In genomic region chr2:36966370-36967235, GRCh38 we compare ENCODE assay signal across 1 cellular context.
TF ChIP-seq lines count a peak whose summit lies in the region.

Gene STRN (minus strand): TSS chr2:36966536. CDS start chr2:36966463, 73 bp downstream.

TF ChIP-seq in WTC11, 78 proteins besides CTCF, POLR2A, EP300 and RAD21 (continued from another document and continues in another):
- TF ChIP-seq ATF2 (CRISPR knock-in tag; IDR thresholded peaks at IDR 0.05; ENCODE audit: borderline replicate concordance, low read depth) (no peak), FOXP4 (CRISPR knock-in tag; IDR thresholded peaks at IDR 0.05) (no peak; the same call in 1 of the 2 replicates), NFATC4 (CRISPR knock-in tag; IDR thresholded peaks at IDR 0.05) (no peak), GRHL2 (CRISPR knock-in tag; IDR thresholded peaks at IDR 0.05; ENCODE audit: insufficient replicate concordance, severe bottlenecking) (no peak), ZMAT4 (CRISPR knock-in tag; IDR thresholded peaks at IDR 0.05) (no peak), PRDM15 (CRISPR knock-in tag; IDR thresholded peaks at IDR 0.05) (no peak), PRRX2 (CRISPR knock-in tag; IDR thresholded peaks at IDR 0.05) (no peak), MLX (CRISPR knock-in tag; IDR thresholded peaks at IDR 0.05) (no peak), ZNF281 (CRISPR knock-in tag; IDR thresholded peaks at IDR 0.05) (no peak), FOXJ3 (CRISPR knock-in tag; IDR thresholded peaks at IDR 0.05; ENCODE audit: borderline replicate concordance) (no peak), E2F4 (CRISPR knock-in tag; IDR thresholded peaks at IDR 0.05; ENCODE audit: borderline replicate concordance, low read depth) (0 out of 2 replicates have a peak, but pooled peaks have one; percentile 5), MXD4 (CRISPR knock-in tag; IDR thresholded peaks at IDR 0.05; ENCODE audit: borderline replicate concordance) (no peak), JAZF1 (CRISPR knock-in tag; IDR thresholded peaks at IDR 0.05) (no peak), NR2C2 (CRISPR knock-in tag; IDR thresholded peaks at IDR 0.05) (no peak), ZNF396 (CRISPR knock-in tag; IDR thresholded peaks at IDR 0.05; ENCODE audit: borderline replicate concordance) (no peak), MAX (CRISPR knock-in tag; IDR thresholded peaks at IDR 0.05) (peak; percentile 72; the same call in 1 of the 2 replicates), TCF7 (CRISPR knock-in tag; IDR thresholded peaks at IDR 0.05; ENCODE audit: low read depth) (no peak), SMAD3 (CRISPR knock-in tag; IDR thresholded peaks at IDR 0.05; ENCODE audit: borderline replicate concordance) (no peak), ARID4B (CRISPR knock-in tag; IDR thresholded peaks at IDR 0.05; ENCODE audit: borderline replicate concordance) (no peak), RELA (CRISPR knock-in tag; IDR thresholded peaks at IDR 0.05; ENCODE audit: borderline replicate concordance) (no peak), ZNF423 (CRISPR knock-in tag; IDR thresholded peaks at IDR 0.05) (peak; percentile 82), ESRRA (CRISPR knock-in tag; IDR thresholded peaks at IDR 0.05; ENCODE audit: borderline replicate concordance) (no peak), ATF1 (CRISPR knock-in tag; IDR thresholded peaks at IDR 0.05) (no peak), HMGXB4 (CRISPR knock-in tag; IDR thresholded peaks at IDR 0.05) (peak; percentile 79), JUN (CRISPR knock-in tag; IDR thresholded peaks at IDR 0.05) (no peak), ZBTB43 (CRISPR knock-in tag; IDR thresholded peaks at IDR 0.05) (0 out of 2 replicates have a peak, but pooled peaks have one; percentile 19), ETV6 (CRISPR knock-in tag; IDR thresholded peaks at IDR 0.05) (peak; percentile 30; the same call in 1 of the 2 replicates), CBFB (CRISPR knock-in tag; IDR thresholded peaks at IDR 0.05; ENCODE audit: low read depth) (no peak; the same call in 1 of the 2 replicates), NFE2L1 (CRISPR knock-in tag; IDR thresholded peaks at IDR 0.05) (no peak), AR (CRISPR knock-in tag; IDR thresholded peaks at IDR 0.05) (no peak)
